In genomic region chr3:127065138-127065427, GRCh38 we compare ENCODE assay signal across 13 cellular contexts.
DNase-seq lines count a peak whose midpoint lies in the region; ATAC-seq and TF ChIP-seq lines count a peak whose summit lies in the region.
"Had no signal": no experiment of that assay in that cellular context is flagged by ENCODE, and none has a peak within 500 bp of the region (broad histone marks: within the 10 kb centered on the region; RNA-seq: fewer than 3 reads in every experiment).

No MANE protein-coding gene starts in this region.

- CTCF ChIA-PET in HCT116 (lab: Charles Lee), result interaction anchor here (1.0 to 1.2 kb wide), 2 partner anchors 83 to 112 kb away, joined by 4 read pairs; partner anchors contain the start of gene PLXNA1
- CTCF ChIA-PET in WTC11 (lab: Charles Lee), result interaction anchor here (1.5 kb wide), 1 partner anchor 328 kb away, joined by 3 read pairs; no protein-coding TSS in a partner anchor

- TF ChIP-seq RAD21 in HCT116 (IDR thresholded peaks at IDR 0.05; ENCODE audit: low read depth), result no peak

- ATAC-seq in HCT116 (no peak), WTC11 (no peak)
- ATAC-seq: A549, GM12878 had no signal

- POLR2A ChIA-PET in HCT116 (lab: Charles Lee), result no interaction called here
- POLR2A ChIA-PET in WTC11 (lab: Charles Lee), result no interaction called here

- H2AK5ac ChIP-seq in mesenchymal stem cell (ENCODE audit: low read length, severe bottlenecking), result no peak overlapping the region

- no peak overlapping the region for H2BK12ac ChIP-seq in mesenchymal stem cell (ENCODE audit: low read length in 2 of 2)

- H2AFZ ChIP-seq in HCT116 (ENCODE audit: low read depth, low read length, poor library complexity, severe bottlenecking) (no peak overlapping the region), mesenchymal stem cell (ENCODE audit: low read depth, low read length) (no peak overlapping the region)

- no peak overlapping the region for H4K8ac ChIP-seq in mesenchymal stem cell (ENCODE audit: low read length)

- no peak overlapping the region for H4K91ac ChIP-seq in mesenchymal stem cell (ENCODE audit: low read length)

- H3K27me3 Mint-ChIP-seq in WTC11 (ENCODE audit: low read depth), result no peaks in the 10 kb centered on the region

- H3K4me3 ChIP-seq in HCT116 (replicated peaks in 1 of 2; ENCODE audit: low read depth in 1 of 2, low read length in 2 of 2) (no peak overlapping the region), adipocyte (ENCODE audit: low read length) (peak overlapping the region; percentile 6), mesenchymal stem cell (ENCODE audit: insufficient read depth in 1 of 2, low read depth in 1 of 2, low read length in 2 of 2) (no peak overlapping the region), subcutaneous abdominal adipose tissue (ENCODE audit: low read depth in 1 of 5, low read length in 5 of 5) (no peak overlapping the region), lower leg skin (ENCODE audit: low read depth, poor library complexity, severe bottlenecking) (no peak overlapping the region)
- H3K4me3 ChIP-seq: A549, GM12878 had no signal

- intact Hi-C loops in HCT116 (cut with micrococcal nuclease), result no loop called here
- intact Hi-C loops in lower leg skin (cut with DNase I; ENCODE audit: low total_unique reads), result no loop called here

- H2BK15ac ChIP-seq in mesenchymal stem cell (ENCODE audit: low read depth, poor library complexity, severe bottlenecking), result no peak overlapping the region

- TF ChIP-seq CTCF in HCT116 (IDR thresholded peaks at IDR 0.05 in 2 of 3, conservative IDR thresholded peaks at IDR 0.05 in 1 of 3; ENCODE audit: borderline replicate concordance in 1 of 3, insufficient read depth in 1 of 3, low read depth in 2 of 3, low read length in 2 of 3) (no peak), lower leg skin (IDR thresholded peaks at IDR 0.05) (no peak), WTC11 (IDR thresholded peaks at IDR 0.05) (no peak)

- no peak overlapping the region for H2BK5ac ChIP-seq in mesenchymal stem cell (ENCODE audit: low read depth, low read length, poor library complexity, severe bottlenecking)

- peak overlapping the region; percentile 50 for H3K4me2 ChIP-seq in HCT116 (ENCODE audit: low read length)
- no peak overlapping the region for H3K4me2 ChIP-seq in mesenchymal stem cell (ENCODE audit: low read length, poor library complexity, severe bottlenecking)
- H3K4me2 ChIP-seq: A549 had no signal

- H3K23ac ChIP-seq in mesenchymal stem cell (ENCODE audit: low read length in 2 of 2), result no peak overlapping the region

- no peaks in the 10 kb centered on the region for H3K9me3 Mint-ChIP-seq in WTC11
- H3K9me3 Mint-ChIP-seq: CD4-positive, alpha-beta memory T cell had no signal

- H3K36me3 ChIP-seq in HCT116 (ENCODE audit: control insufficient read depth in 1 of 2, insufficient read depth in 2 of 2, low read length in 2 of 2) (no peaks in the 10 kb centered on the region), adipocyte (ENCODE audit: control insufficient read depth, insufficient read depth, low read length, severe bottlenecking) (no peaks in the 10 kb centered on the region), mesenchymal stem cell (ENCODE audit: control insufficient read depth in 1 of 2, insufficient read depth in 2 of 2, low read depth in 1 of 2, low read length in 2 of 2) (no peaks in the 10 kb centered on the region), subcutaneous abdominal adipose tissue (ENCODE audit: control insufficient read depth in 5 of 5, insufficient read depth in 5 of 5, low read length in 5 of 5) (no peaks in the 10 kb centered on the region)
- H3K36me3 ChIP-seq: BE2C had no signal

- H3K27me3 ChIP-seq in HCT116 (ENCODE audit: insufficient read depth, low read length) (no peaks in the 10 kb centered on the region), adipocyte (replicated peaks; ENCODE audit: control insufficient read depth, insufficient read depth, low read length) (peaks cover 16% of the 10 kb centered on the region), mesenchymal stem cell (ENCODE audit: control insufficient read depth in 1 of 2, insufficient read depth in 1 of 2, low read length in 2 of 2) (peaks cover 15% of the 10 kb centered on the region in 2 experiments), subcutaneous abdominal adipose tissue (ENCODE audit: control insufficient read depth in 5 of 5, insufficient read depth in 4 of 5, low read length in 5 of 5) (peaks cover 0 to 8% (median 3%) of the 10 kb centered on the region in 5 donors)
- H3K27me3 ChIP-seq: BE2C had no signal

- H3K4me1 Mint-ChIP-seq in WTC11, result peaks cover 3% of the 10 kb centered on the region
- H3K4me1 Mint-ChIP-seq: CD4-positive, alpha-beta memory T cell had no signal

- no peak overlapping the region for H3K14ac ChIP-seq in mesenchymal stem cell (ENCODE audit: low read length in 2 of 2)

- no TSS peak for BruUV-seq in HCT116 (replicated peaks; lab: Mats Ljungman, UMichigan)

- WGBS in mesenchymal stem cell, result 91% methylated on average over 5 of the region's 5 CpGs
- WGBS in lower leg skin, 2 donors, result 65 to 69% methylated on average over 5 of the region's 5 CpGs

- H3K9ac ChIP-seq in HCT116 (ENCODE audit: low read length) (no peak overlapping the region), adipocyte (ENCODE audit: low read length) (no peak overlapping the region), mesenchymal stem cell (ENCODE audit: low read length) (peak overlapping the region; percentile 4), subcutaneous abdominal adipose tissue (ENCODE audit: low read length in 5 of 5) (no peak overlapping the region)

- H3K18ac ChIP-seq in mesenchymal stem cell (ENCODE audit: low read depth in 1 of 2, low read length in 2 of 2), result no peak overlapping the region

- no peak overlapping the region for H3K4me3 Mint-ChIP-seq in WTC11
- H3K4me3 Mint-ChIP-seq: CD4-positive, alpha-beta memory T cell had no signal

- H3K79me2 ChIP-seq in HCT116 (ENCODE audit: insufficient read depth, low read length), result no peaks in the 10 kb centered on the region

- no peak overlapping the region for H3K4ac ChIP-seq in mesenchymal stem cell (ENCODE audit: low read depth in 1 of 2, low read length in 2 of 2)

- H2BK120ac ChIP-seq in mesenchymal stem cell (ENCODE audit: low read depth, low read length), result no peak overlapping the region

- H3K9me3 ChIP-seq in HCT116 (ENCODE audit: control insufficient read depth in 1 of 2, insufficient read depth in 1 of 2, low read depth in 1 of 2, low read length in 2 of 2), result no peaks in the 10 kb centered on the region
- H3K9me3 ChIP-seq in adipocyte (ENCODE audit: control insufficient read depth, low read length), result no peaks in the 10 kb centered on the region
- H3K9me3 ChIP-seq in mesenchymal stem cell (ENCODE audit: control insufficient read depth, low read length), result no peaks in the 10 kb centered on the region
- H3K9me3 ChIP-seq in subcutaneous abdominal adipose tissue (ENCODE audit: control insufficient read depth in 5 of 5, low read length in 5 of 5), result no peaks in the 10 kb centered on the region
- H3K9me3 ChIP-seq: A549, BE2C had no signal

- RAD21 ChIA-PET in HCT116 (lab: Charles Lee; ENCODE audit: low non-redundant PET in 1 of 2, low total read pairs in 2 of 2, uncharacterized antibody in 2 of 2, unreplicated experiment in 2 of 2), result interaction anchor here in 1 of 2 experiments (0.5 kb wide), 1 partner anchor 51 kb away, joined by 3 read pairs; no protein-coding TSS in a partner anchor

- no peaks in the 10 kb centered on the region for H3K79me1 ChIP-seq in mesenchymal stem cell (replicated peaks; ENCODE audit: low read length, poor library complexity, severe bottlenecking)

- H3K4me1 ChIP-seq in HCT116 (ENCODE audit: control insufficient read depth in 1 of 2, insufficient read depth in 2 of 2, low read length in 2 of 2), result peaks cover 4 to 19% of the 10 kb centered on the region in 2 experiments
- peaks cover 20% of the 10 kb centered on the region for H3K4me1 ChIP-seq in adipocyte (ENCODE audit: control insufficient read depth, insufficient read depth, low read length)
- no peaks in the 10 kb centered on the region for H3K4me1 ChIP-seq in mesenchymal stem cell (ENCODE audit: control insufficient read depth, insufficient read depth, low read depth, low read length)
- H3K4me1 ChIP-seq in subcutaneous abdominal adipose tissue (ENCODE audit: control insufficient read depth in 5 of 5, insufficient read depth in 5 of 5, low read length in 5 of 5), result peaks cover 0 to 15% (median 10%) of the 10 kb centered on the region in 5 donors
- H3K4me1 ChIP-seq: A549 had no signal

- H4K20me1 ChIP-seq in HCT116 (ENCODE audit: insufficient read depth), result no peaks in the 10 kb centered on the region

- DNase-seq in HCT116 (ENCODE audit: low read depth, low spot score) (no peak), adipocyte (ENCODE audit: low read depth) (no peak), mesenchymal stem cell (no peak), NCI-H1436 treated with DMSO at 0.1 percent for 48 hours (lab: John Stamatoyannopoulos, UW) (no peak), lower leg skin (ENCODE audit: low spot score in 2 of 2) (no peak), WTC11 (ENCODE audit: low spot score) (no peak)
- DNase-seq: BE2C; CD4-positive, alpha-beta memory T cell; DMS79 had no signal

- TF ChIP-seq POLR2A in HCT116 (IDR thresholded peaks at IDR 0.05; ENCODE audit: borderline replicate concordance, extremely low read depth, insufficient read depth, insufficient read length) (no peak), lower leg skin (IDR thresholded peaks at IDR 0.05) (no peak)

- H3K36me3 Mint-ChIP-seq in WTC11, result no peaks in the 10 kb centered on the region
- H3K36me3 Mint-ChIP-seq: CD4-positive, alpha-beta memory T cell had no signal

- H3K27ac ChIP-seq in HCT116 (ENCODE audit: low read depth, low read length), result no peak overlapping the region
- no peak overlapping the region for H3K27ac ChIP-seq in mesenchymal stem cell (ENCODE audit: low read length, poor library complexity, severe bottlenecking)
- peak overlapping the region; percentile 46 for H3K27ac ChIP-seq in subcutaneous abdominal adipose tissue (ENCODE audit: low read depth, low read length)
- H3K27ac ChIP-seq: A549, C4-2B had no signal

- no peaks in the 10 kb centered on the region for H3K9me2 ChIP-seq in HCT116 (ENCODE audit: insufficient read depth)

- no peak overlapping the region for H3K27ac Mint-ChIP-seq in WTC11
- H3K27ac Mint-ChIP-seq: CD4-positive, alpha-beta memory T cell had no signal

TF ChIP-seq in HCT116, 20 proteins besides CTCF, POLR2A, EP300 and RAD21:
- TF ChIP-seq EZH2 (IDR thresholded peaks at IDR 0.05) (no peak), CBX3 (IDR thresholded peaks at IDR 0.05; ENCODE audit: low read depth) (0 out of 2 replicates have a peak, but pooled peaks have one; percentile 25), CEBPB (IDR thresholded peaks at IDR 0.05; ENCODE audit: low read depth) (no peak)
TF ChIP-seq in HCT116: peak in this region for 1.

TF ChIP-seq in WTC11, 78 proteins besides CTCF, POLR2A, EP300 and RAD21:
- TF ChIP-seq EMX1 (CRISPR knock-in tag; IDR thresholded peaks at IDR 0.05) (no peak), ELF4 (CRISPR knock-in tag; IDR thresholded peaks at IDR 0.05; ENCODE audit: low read depth) (no peak)
